Comparison of ENCODE assay signal across 29 cellular contexts in the genomic region with DNA sequence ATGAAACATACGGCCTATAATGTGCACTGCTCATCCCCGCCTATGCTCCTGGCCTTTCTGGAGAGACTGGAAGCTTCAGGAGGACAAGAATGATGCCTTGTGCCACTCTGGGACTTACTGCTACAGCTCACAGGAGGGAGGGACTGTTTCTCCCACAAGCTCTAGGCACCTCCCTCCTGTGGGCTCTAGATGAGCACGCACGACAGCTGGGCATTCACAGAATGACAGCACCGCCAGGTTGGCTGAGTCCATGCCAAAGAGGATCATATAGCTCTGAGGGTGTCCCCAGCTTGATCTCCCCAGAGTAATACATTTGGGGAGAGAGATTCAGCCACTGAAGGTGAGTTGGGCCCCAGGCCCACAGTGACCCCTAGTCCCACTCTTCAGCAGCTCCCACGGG. TPM values are rescaled to one million over a fixed set of nuclear protein-coding genes. Genes with fewer than 3 reads are reported as not detected.
DNase-seq lines count a peak whose midpoint lies in the region; ATAC-seq and TF ChIP-seq lines count a peak whose summit lies in the region.
"Had no signal": no experiment of that assay in that cellular context is flagged by ENCODE, and none has a peak within 500 bp of the region (broad histone marks: within the 10 kb centered on the region; RNA-seq: fewer than 3 reads in every experiment).

No MANE protein-coding gene starts in this region.

- no peaks in the 10 kb centered on the region for H3K9me3 Mint-ChIP-seq in effector memory CD8-positive, alpha-beta T cell
- H3K9me3 Mint-ChIP-seq in progenitor cell of endocrine pancreas (ENCODE audit: low read depth), result no peaks in the 10 kb centered on the region
- H3K9me3 Mint-ChIP-seq: CD4-positive, alpha-beta memory T cell; T-cell had no signal

- no peak for TF ChIP-seq POLR2A in spleen (IDR thresholded peaks at IDR 0.05)

- H3K4me3 Mint-ChIP-seq in effector memory CD8-positive, alpha-beta T cell, result no peak overlapping the region
- no peak overlapping the region for H3K4me3 Mint-ChIP-seq in progenitor cell of endocrine pancreas (ENCODE audit: low read depth)
- H3K4me3 Mint-ChIP-seq: CD4-positive, alpha-beta memory T cell; T-cell had no signal

- H3K27ac ChIP-seq in lower lobe of right lung (no peak overlapping the region), spleen (no peak overlapping the region)
- H3K27ac ChIP-seq: HL-60, PC-9 had no signal

- no peak for TF ChIP-seq CTCF in lower lobe of right lung (IDR thresholded peaks at IDR 0.05)
- no peak for TF ChIP-seq CTCF in spleen (IDR thresholded peaks at IDR 0.05 in 8 of 11, conservative IDR thresholded peaks at IDR 0.05 in 3 of 11)
- no peak for TF ChIP-seq CTCF in progenitor cell of endocrine pancreas (IDR thresholded peaks at IDR 0.05; ENCODE audit: unreplicated experiment)

- no peak overlapping the region for H3K27ac Mint-ChIP-seq in effector memory CD8-positive, alpha-beta T cell
- no peak overlapping the region for H3K27ac Mint-ChIP-seq in progenitor cell of endocrine pancreas
- H3K27ac Mint-ChIP-seq: T-cell had no signal

- H3K4me1 ChIP-seq in lower lobe of right lung (no peaks in the 10 kb centered on the region), spleen (no peaks in the 10 kb centered on the region)

- intact Hi-C loops in lower lobe of right lung (cut with DNase I) (no loop called here), spleen (cut with DNase I; ENCODE audit: low total_unique reads) (no loop called here)

- no peak for ATAC-seq in lower lobe of right lung
- ATAC-seq in effector memory CD8-positive, alpha-beta T cell (replicated peaks), result no peak
- ATAC-seq: HCT116, T-cell had no signal

- DNase-seq in NCI-H524 (lab: John Stamatoyannopoulos, UW) (peak; percentile 17 to 69), NCI-H524 treated with DMSO at 0.1 percent for 48 hours (lab: John Stamatoyannopoulos, UW) (no peak), LHCN-M2 (ENCODE audit: low read depth) (peak; percentile 39), lower lobe of right lung (peak; percentile 12), spleen (peak; percentile 40), DMS114 treated with DMSO at 0.1 percent for 48 hours (lab: John Stamatoyannopoulos, UW; ENCODE audit: unreplicated experiment) (no peak), progenitor cell of endocrine pancreas (ENCODE audit: low spot score, unreplicated experiment) (no peak)
- no peak for DNase-seq in effector memory CD8-positive, alpha-beta T cell
- DNase-seq: C1 segment of cervical spinal cord; CD4-positive, alpha-beta memory T cell; COR-L47; DMS153; DND-41; NCI-H1092 treated with DMSO at 0.1 percent for 48 hours; NCI-H1436; NCI-H1930; NCI-H226; NCI-H510A; NCI-H748 treated with DMSO at 0.1 percent for 48 hours; NK-92 treated with Interleukin-12 subunit alpha and Interleukin-12 subunit beta, amount 100 ng/mL, for 24 hours; T-cell had no signal

- peaks cover 3% of the 10 kb centered on the region for H3K36me3 Mint-ChIP-seq in effector memory CD8-positive, alpha-beta T cell (ENCODE audit: insufficient read depth)
- H3K36me3 Mint-ChIP-seq in progenitor cell of endocrine pancreas (ENCODE audit: insufficient read depth), result no peaks in the 10 kb centered on the region
- H3K36me3 Mint-ChIP-seq: CD4-positive, alpha-beta memory T cell; T-cell had no signal

- H3K36me3 ChIP-seq in lower lobe of right lung, result no peaks in the 10 kb centered on the region
- H3K36me3 ChIP-seq in spleen, result no peaks in the 10 kb centered on the region

- H3K4me1 Mint-ChIP-seq in effector memory CD8-positive, alpha-beta T cell (ENCODE audit: low read depth in 2 of 2), result no peaks in the 10 kb centered on the region
- H3K4me1 Mint-ChIP-seq in progenitor cell of endocrine pancreas (ENCODE audit: low read depth), result no peaks in the 10 kb centered on the region
- H3K4me1 Mint-ChIP-seq: CD4-positive, alpha-beta memory T cell had no signal

- H3K4me3 ChIP-seq in lower lobe of right lung (no peak overlapping the region), spleen (no peak overlapping the region)
- H3K4me3 ChIP-seq: PC-9 had no signal

- peaks cover 0 to 44% of the 10 kb centered on the region in 2 donors for H3K27me3 Mint-ChIP-seq in effector memory CD8-positive, alpha-beta T cell
- H3K27me3 Mint-ChIP-seq in progenitor cell of endocrine pancreas, result peaks cover 18% of the 10 kb centered on the region
- H3K27me3 Mint-ChIP-seq: T-cell had no signal

- H3K9me3 ChIP-seq in lower lobe of right lung (no peaks in the 10 kb centered on the region), spleen (no peaks in the 10 kb centered on the region)

- WGBS in spleen, 5 donors, result 81 to 94% (median 89%) methylated on average over 6 of the region's 6 CpGs

- H3K27me3 ChIP-seq in lower lobe of right lung (ENCODE audit: low read depth) (no peaks in the 10 kb centered on the region), spleen (replicated peaks in 1 of 7) (peaks cover 0 to 5% (median 0%) of the 10 kb centered on the region in 7 donors)

RNA-seq across cellular contexts. Expression of gene PGC, which starts 10.1 kb away (rescaled TPM):
- total RNA-seq in LHCN-M2 (2014; rRNA removed), result not detected in 2 replicates
- polyA plus RNA-seq in LHCN-M2 (2012), result not detected
- 947 TPM for total RNA-seq in lower lobe of right lung
- not detected for total RNA-seq in spleen
- polyA plus RNA-seq in spleen, result under 1 TPM; 0.26 to 0.74 (median 0.48) TPM
- not detected in 2 replicates for total RNA-seq in progenitor cell of endocrine pancreas
- total RNA-seq: CD4-positive, alpha-beta memory T cell; H4; PC-9; Right ventricle myocardium superior; RPMI7951; SK-MEL-5 had no signal
- polyA plus RNA-seq: AG04450; CD4-positive, alpha-beta memory T cell had no signal

RNA-seq across cellular contexts. Expression of gene TFEB, which starts 21.9 kb away (rescaled TPM):
- total RNA-seq in LHCN-M2 (2014; rRNA removed), result 2.4 and 3.6 TPM in 2 replicates
- 3.1 TPM for polyA plus RNA-seq in LHCN-M2 (2012)
- 36.5 TPM for total RNA-seq in lower lobe of right lung
- total RNA-seq in spleen, result 10 to 100 TPM; 55.9 to 80.8 (median 75.3) TPM
- polyA plus RNA-seq in spleen, result 100 to 1,000 TPM in 1 of 3 donors, 10 to 100 TPM in 2; 83.5 to 150 (median 97.4) TPM
- 0.48 and 0.55 TPM in 2 replicates for total RNA-seq in progenitor cell of endocrine pancreas

RNA-seq across cellular contexts. Expression of gene FRS3, which starts 22.4 kb away (rescaled TPM):
- 3.3 and 3.4 TPM in 2 replicates for total RNA-seq in LHCN-M2 (2014; rRNA removed)
- 2.9 TPM for polyA plus RNA-seq in LHCN-M2 (2012)
- total RNA-seq in lower lobe of right lung, result 5.9 TPM
- 1 to 10 TPM; 3.7 to 7.3 (median 6.3) TPM for total RNA-seq in spleen
- 1 to 10 TPM; 2.6 to 6.2 (median 4.8) TPM for polyA plus RNA-seq in spleen
- 6.3 and 7.6 TPM in 2 replicates for total RNA-seq in progenitor cell of endocrine pancreas

RNA-seq across cellular contexts. Expression of gene PRICKLE4, which starts 23.3 kb away (rescaled TPM):
- total RNA-seq in LHCN-M2 (2014; rRNA removed), result 1.7 and 3.1 TPM in 2 replicates
- 0.68 TPM for polyA plus RNA-seq in LHCN-M2 (2012)
- 12.1 TPM for total RNA-seq in lower lobe of right lung
- total RNA-seq in spleen, result 10 to 100 TPM in 5 of 7 donors, 1 to 10 TPM in 2; 5.4 to 32.8 (median 14.2) TPM
- polyA plus RNA-seq in spleen, result 1 to 10 TPM in 1 of 3 donors, under 1 TPM in 2; 0.41 to 5.3 (median 0.61) TPM
- 4.3 and 4.9 TPM in 2 replicates for total RNA-seq in progenitor cell of endocrine pancreas
- total RNA-seq: CD4-positive, alpha-beta memory T cell; H4; SK-MEL-5 had no signal
- polyA plus RNA-seq: AG04450; CD4-positive, alpha-beta memory T cell had no signal

RNA-seq across cellular contexts. Expression of gene TOMM6, which starts 30.2 kb away (rescaled TPM):
- total RNA-seq in LHCN-M2 (2014; rRNA removed) (157 and 160 TPM in 2 replicates), lower lobe of right lung (134 TPM), spleen (100 to 1,000 TPM; 110 to 152 (median 135) TPM), progenitor cell of endocrine pancreas (172 and 184 TPM in 2 replicates)
- polyA plus RNA-seq in LHCN-M2 (2012), result 293 TPM
- 100 to 1,000 TPM; 376 to 439 (median 430) TPM for polyA plus RNA-seq in spleen

Comparison
In these comparisons a context has a peak if more than half of its experiments do, and no peak if none do; other contexts are left out.
1. DNase-seq: peak in NCI-H524 (2 of 2), LHCN-M2 (single experiment), lower lobe of right lung (single experiment) and spleen (single experiment); none in NCI-H524 treated with DMSO at 0.1 percent for 48 hours (single experiment), effector memory CD8-positive, alpha-beta T cell (0 of 3), DMS114 treated with DMSO at 0.1 percent for 48 hours (single experiment) and progenitor cell of endocrine pancreas (single experiment).
2. RNA of gene PGC, which starts 10.1 kb away (total RNA-seq): 947 TPM in lower lobe of right lung (single experiment); not detected in LHCN-M2, not detected in spleen and not detected in progenitor cell of endocrine pancreas; every median in the first group is over 100 times any median in the second.